In the genomic region with DNA sequence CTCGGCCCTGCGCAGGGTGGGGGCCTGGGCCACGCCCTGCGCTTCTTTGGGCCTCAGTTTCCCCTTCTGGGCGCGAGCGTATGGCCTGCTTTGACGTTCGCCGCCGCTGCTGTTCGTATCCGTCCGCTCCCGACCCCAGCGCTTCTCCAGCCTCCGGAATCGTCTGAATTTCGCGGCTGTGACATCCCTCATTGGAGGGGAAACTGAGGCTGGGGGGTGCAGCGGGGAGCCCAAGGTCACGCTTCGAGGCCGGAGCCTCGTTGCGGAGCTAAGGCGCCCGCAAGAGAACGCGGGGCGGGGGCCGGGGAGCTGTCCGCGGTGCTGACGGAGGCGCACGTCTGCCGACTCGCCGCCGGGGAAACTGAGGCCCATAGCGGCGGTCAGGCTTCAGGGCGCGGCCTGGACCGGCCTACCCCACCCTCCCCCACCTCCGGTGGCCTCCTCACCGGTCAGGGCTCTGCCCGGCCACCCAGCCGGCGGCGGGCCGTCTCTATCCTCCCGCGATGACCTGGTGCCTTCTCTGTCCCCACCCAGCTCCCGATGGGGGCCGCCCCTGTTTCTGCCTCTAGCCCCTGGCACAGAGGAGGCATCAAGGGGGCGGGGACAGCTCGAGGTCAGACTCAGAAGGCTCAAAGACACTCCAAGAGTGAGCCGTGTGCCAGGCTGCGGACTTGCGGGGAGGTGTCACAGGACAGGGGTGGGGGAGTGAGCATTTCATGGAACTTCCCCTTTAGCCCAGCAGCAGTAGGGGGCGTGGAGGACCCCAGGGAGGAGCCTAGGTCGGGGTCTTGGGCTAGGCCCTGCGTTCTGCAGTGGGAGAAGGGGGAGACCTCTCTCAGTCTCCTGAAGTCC, we compare ENCODE assay signal across 1 cellular context.
TF ChIP-seq lines count a peak whose summit lies in the region.

No MANE protein-coding gene starts in this region.

TF ChIP-seq in GM12878, 131 proteins besides CTCF, POLR2A, EP300 and RAD21:
- TF ChIP-seq CEBPZ (IDR thresholded peaks at IDR 0.05; ENCODE audit: low read depth, low read length) (no peak), MEF2B (IDR thresholded peaks at IDR 0.05; ENCODE audit: partially characterized antibody, poor library complexity, severe bottlenecking) (no peak), E4F1 (IDR thresholded peaks at IDR 0.05; ENCODE audit: borderline replicate concordance, partially characterized antibody) (no peak), TCF12 (IDR thresholded peaks at IDR 0.05; ENCODE audit: low read depth, low read length) (no peak), PBX3 (IDR thresholded peaks at IDR 0.05; ENCODE audit: insufficient replicate concordance, low read depth, low read length) (no peak), SUZ12 (IDR thresholded peaks at IDR 0.05; ENCODE audit: unreplicated experiment) (peak; percentile 94)
- TF ChIP-seq, protein P1, sequence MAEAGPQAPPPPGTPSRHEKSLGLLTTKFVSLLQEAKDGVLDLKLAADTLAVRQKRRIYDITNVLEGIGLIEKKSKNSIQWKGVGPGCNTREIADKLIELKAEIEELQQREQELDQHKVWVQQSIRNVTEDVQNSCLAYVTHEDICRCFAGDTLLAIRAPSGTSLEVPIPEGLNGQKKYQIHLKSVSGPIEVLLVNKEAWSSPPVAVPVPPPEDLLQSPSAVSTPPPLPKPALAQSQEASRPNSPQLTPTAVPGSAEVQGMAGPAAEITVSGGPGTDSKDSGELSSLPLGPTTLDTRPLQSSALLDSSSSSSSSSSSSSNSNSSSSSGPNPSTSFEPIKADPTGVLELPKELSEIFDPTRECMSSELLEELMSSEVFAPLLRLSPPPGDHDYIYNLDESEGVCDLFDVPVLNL (IDR thresholded peaks at IDR 0.05; ENCODE audit: low read depth, low read length): no peak
- TF ChIP-seq, protein P2, sequence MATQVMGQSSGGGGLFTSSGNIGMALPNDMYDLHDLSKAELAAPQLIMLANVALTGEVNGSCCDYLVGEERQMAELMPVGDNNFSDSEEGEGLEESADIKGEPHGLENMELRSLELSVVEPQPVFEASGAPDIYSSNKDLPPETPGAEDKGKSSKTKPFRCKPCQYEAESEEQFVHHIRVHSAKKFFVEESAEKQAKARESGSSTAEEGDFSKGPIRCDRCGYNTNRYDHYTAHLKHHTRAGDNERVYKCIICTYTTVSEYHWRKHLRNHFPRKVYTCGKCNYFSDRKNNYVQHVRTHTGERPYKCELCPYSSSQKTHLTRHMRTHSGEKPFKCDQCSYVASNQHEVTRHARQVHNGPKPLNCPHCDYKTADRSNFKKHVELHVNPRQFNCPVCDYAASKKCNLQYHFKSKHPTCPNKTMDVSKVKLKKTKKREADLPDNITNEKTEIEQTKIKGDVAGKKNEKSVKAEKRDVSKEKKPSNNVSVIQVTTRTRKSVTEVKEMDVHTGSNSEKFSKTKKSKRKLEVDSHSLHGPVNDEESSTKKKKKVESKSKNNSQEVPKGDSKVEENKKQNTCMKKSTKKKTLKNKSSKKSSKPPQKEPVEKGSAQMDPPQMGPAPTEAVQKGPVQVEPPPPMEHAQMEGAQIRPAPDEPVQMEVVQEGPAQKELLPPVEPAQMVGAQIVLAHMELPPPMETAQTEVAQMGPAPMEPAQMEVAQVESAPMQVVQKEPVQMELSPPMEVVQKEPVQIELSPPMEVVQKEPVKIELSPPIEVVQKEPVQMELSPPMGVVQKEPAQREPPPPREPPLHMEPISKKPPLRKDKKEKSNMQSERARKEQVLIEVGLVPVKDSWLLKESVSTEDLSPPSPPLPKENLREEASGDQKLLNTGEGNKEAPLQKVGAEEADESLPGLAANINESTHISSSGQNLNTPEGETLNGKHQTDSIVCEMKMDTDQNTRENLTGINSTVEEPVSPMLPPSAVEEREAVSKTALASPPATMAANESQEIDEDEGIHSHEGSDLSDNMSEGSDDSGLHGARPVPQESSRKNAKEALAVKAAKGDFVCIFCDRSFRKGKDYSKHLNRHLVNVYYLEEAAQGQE (IDR thresholded peaks at IDR 0.05; ENCODE audit: low read depth, low read length): peak; percentile 91
